Comparison of ENCODE assay signal across 8 cellular contexts in genomic region chr19:55641376-55642152, GRCh38. TPM values are rescaled to one million over a fixed set of nuclear protein-coding genes. Genes with fewer than 3 reads are reported as not detected.
DNase-seq lines count a peak whose midpoint lies in the region; ATAC-seq and TF ChIP-seq lines count a peak whose summit lies in the region.

No MANE protein-coding gene starts in this region.

- no peak overlapping the region for H2BK5ac ChIP-seq in H9 (ENCODE audit: insufficient read length, low read length)

- peak overlapping the region; percentile 97 for H3K4me3 Mint-ChIP-seq in H9
- peak overlapping the region; percentile 84 to 93 for H3K4me3 Mint-ChIP-seq in effector memory CD8-positive, alpha-beta T cell

- H3K9ac ChIP-seq in BLaER1 = peak overlapping the region; percentile 94
- peak overlapping the region; percentile 61 for H3K9ac ChIP-seq in H9 (ENCODE audit: extremely low read depth, insufficient read length, low read length)

- H3K79me2 ChIP-seq in H9 (ENCODE audit: insufficient read depth, low read length) = peaks cover 7% of the 10 kb centered on the region; the same call in 1 of the 2 replicates

- peaks cover 3% of the 10 kb centered on the region; the same call in 1 of the 2 replicates for H3K27me3 Mint-ChIP-seq in H9 (ENCODE audit: low read depth)
- H3K27me3 Mint-ChIP-seq in effector memory CD8-positive, alpha-beta T cell = no peaks in the 10 kb centered on the region

- H3K4me3 ChIP-seq in BLaER1 (peak overlapping the region; percentile 89), muscle layer of duodenum (ENCODE audit: low read depth in 1 of 2, low read length in 2 of 2) (peak overlapping the region; percentile 81 to 87)

- H3K4me2 ChIP-seq in BLaER1 (peak overlapping the region; percentile 98), H9 (ENCODE audit: insufficient read depth, insufficient read length, low read length) (peak overlapping the region; percentile 73)

- H4K20me1 ChIP-seq in BLaER1 (peaks cover 14% of the 10 kb centered on the region; the same call in 1 of the 2 replicates), H9 (ENCODE audit: control insufficient read depth, insufficient read depth, insufficient read length) (no peaks in the 10 kb centered on the region)

- TF ChIP-seq CTCF in H9 (conservative IDR thresholded peaks at IDR 0.05) = no peak

- H3K27me3 ChIP-seq in BLaER1 = no peaks in the 10 kb centered on the region
- no peaks in the 10 kb centered on the region for H3K27me3 ChIP-seq in H9 (ENCODE audit: insufficient read depth, low read length)
- no peaks in the 10 kb centered on the region for H3K27me3 ChIP-seq in muscle layer of duodenum (ENCODE audit: low read depth, low read length)

- no peak overlapping the region for H2BK20ac ChIP-seq in H9 (ENCODE audit: low read depth, low read length, poor library complexity, severe bottlenecking)

- no peak overlapping the region for H2BK15ac ChIP-seq in H9 (ENCODE audit: low read depth, low read length)

- H3K56ac ChIP-seq in H9 (ENCODE audit: insufficient read length, low read depth, low read length) = no peak overlapping the region

- no peak overlapping the region for H2AFZ ChIP-seq in H9 (ENCODE audit: low read length)

- H3K9me3 ChIP-seq in BLaER1 (no peaks in the 10 kb centered on the region), H9 (ENCODE audit: control insufficient read depth, low read depth, low read length) (no peaks in the 10 kb centered on the region), muscle layer of duodenum (ENCODE audit: control insufficient read depth in 1 of 2, low read length in 2 of 2) (no peaks in the 10 kb centered on the region)

- no peak overlapping the region for H3K4ac ChIP-seq in H9 (ENCODE audit: low read depth, low read length)

- H3K36me3 Mint-ChIP-seq in H9 (ENCODE audit: insufficient read depth in 1 of 3, low read depth in 3 of 3) = peaks cover 24 to 34% (median 32%) of the 10 kb centered on the region in 3 experiments
- peaks cover 45% of the 10 kb centered on the region for H3K36me3 Mint-ChIP-seq in effector memory CD8-positive, alpha-beta T cell (ENCODE audit: insufficient read depth)

- peak overlapping the region; percentile 46; the same call in 1 of the 2 replicates for H3K14ac ChIP-seq in H9 (ENCODE audit: insufficient read depth, low read length)

- H2AK5ac ChIP-seq in H9 (ENCODE audit: insufficient read length, low read length) = no peak overlapping the region

- no peak overlapping the region for H3T11ph ChIP-seq in H9 (ENCODE audit: low read length)

- no peak overlapping the region for H2BK120ac ChIP-seq in H9 (ENCODE audit: low read depth, low read length, poor library complexity, severe bottlenecking)

- H3K36me3 ChIP-seq in BLaER1 (peaks cover 26% of the 10 kb centered on the region), muscle layer of duodenum (ENCODE audit: control insufficient read depth in 1 of 2, insufficient read depth in 2 of 2, low read length in 2 of 2) (peaks cover 4 to 14% of the 10 kb centered on the region in 2 donors)

- no peak overlapping the region for H3K18ac ChIP-seq in H9 (ENCODE audit: insufficient read length, low read depth, low read length)

- H3K79me1 ChIP-seq in H9 (ENCODE audit: insufficient read depth, low read depth, low read length, poor library complexity, severe bottlenecking) = peaks cover 3% of the 10 kb centered on the region

- no peak for DNase-seq in H9
- DNase-seq in effector memory CD8-positive, alpha-beta T cell = no peak
- no peak for DNase-seq in NCI-H2196 (lab: John Stamatoyannopoulos, UW; ENCODE audit: unreplicated experiment)
- no peak for DNase-seq in NCI-H1694 treated with DMSO at 0.1 percent for 48 hours (lab: John Stamatoyannopoulos, UW)

- ATAC-seq in SK-N-SH treated with all-trans-retinoic acid at 6 μM for 48 hours = peak; percentile 11
- peak; percentile 22 for ATAC-seq in effector memory CD8-positive, alpha-beta T cell (replicated peaks)
- no peak for ATAC-seq in GM18498 (IDR thresholded peaks at IDR 0.05; ENCODE audit: unreplicated experiment)

- H3K27ac ChIP-seq in BLaER1 (peak overlapping the region; percentile 92), H9 (ENCODE audit: insufficient read length, low read depth, low read length) (no peak overlapping the region), muscle layer of duodenum (ENCODE audit: low read length) (peak overlapping the region; percentile 60)

- no peak overlapping the region for H4K91ac ChIP-seq in H9 (ENCODE audit: insufficient read length, low read depth, low read length)

- H3K23ac ChIP-seq in H9 (ENCODE audit: insufficient read length, low read depth, low read length) = no peak overlapping the region

- no peak overlapping the region for H4K8ac ChIP-seq in H9 (replicated peaks; ENCODE audit: insufficient read length, low read depth, low read length)

- H2BK12ac ChIP-seq in H9 (ENCODE audit: insufficient read length, low read depth, low read length) = no peak overlapping the region

- peak overlapping the region; percentile 84 to 95 (median 91) for H3K27ac Mint-ChIP-seq in H9
- H3K27ac Mint-ChIP-seq in effector memory CD8-positive, alpha-beta T cell = peak overlapping the region; percentile 83 to 87

- H3K23me2 ChIP-seq in H9 (ENCODE audit: insufficient read length, low read depth, low read length, poor library complexity, severe bottlenecking) = peaks cover 29% of the 10 kb centered on the region

- WGBS in H9 (ENCODE audit: extremely low coverage, insufficient read length, low lambda C conversion rate) = no CpG with 5 or more reads among the region's 31 CpGs

- H4K5ac ChIP-seq in H9 (ENCODE audit: insufficient read length, low read depth, low read length) = no peak overlapping the region

- peaks cover 17 to 35% of the 10 kb centered on the region in 2 experiments for H3K4me1 Mint-ChIP-seq in H9
- peaks cover 48 to 54% of the 10 kb centered on the region in 2 donors for H3K4me1 Mint-ChIP-seq in effector memory CD8-positive, alpha-beta T cell (ENCODE audit: low read depth in 2 of 2)

- H3K9me3 Mint-ChIP-seq in H9 = peaks cover 0 to 4% of the 10 kb centered on the region in 2 experiments; a peak in 3 of 5 replicates
- H3K9me3 Mint-ChIP-seq in effector memory CD8-positive, alpha-beta T cell = peaks cover 0 to 2% of the 10 kb centered on the region in 2 donors

- H3K4me1 ChIP-seq in BLaER1 (peaks cover 74% of the 10 kb centered on the region), H9 (ENCODE audit: insufficient read depth, low read length) (no peaks in the 10 kb centered on the region), muscle layer of duodenum (ENCODE audit: control insufficient read depth in 1 of 2, insufficient read depth in 2 of 2, low read length in 2 of 2) (peaks cover 7 to 70% of the 10 kb centered on the region in 2 donors)

TF ChIP-seq in SK-N-SH treated with all-trans-retinoic acid at 6 μM for 48 hours, 23 proteins besides CTCF, POLR2A, EP300 and RAD21 (continues in another document):
- no peak for TF ChIP-seq CREB5 (CRISPR knock-in tag; IDR thresholded peaks at IDR 0.05; ENCODE audit: low read depth)
- TF ChIP-seq CSRNP3 (CRISPR knock-in tag; IDR thresholded peaks at IDR 0.05) = no peak
- no peak for TF ChIP-seq ARNTL (CRISPR knock-in tag; IDR thresholded peaks at IDR 0.05; ENCODE audit: borderline replicate concordance, low read depth)
- TF ChIP-seq ISL1 (CRISPR knock-in tag; IDR thresholded peaks at IDR 0.05) = no peak
- no peak for TF ChIP-seq SNAI2 (CRISPR knock-in tag; IDR thresholded peaks at IDR 0.05)
- TF ChIP-seq OSR1 (CRISPR knock-in tag; IDR thresholded peaks at IDR 0.05) = no peak
- TF ChIP-seq ZFP3 (CRISPR knock-in tag; IDR thresholded peaks at IDR 0.05) = no peak
- no peak for TF ChIP-seq CSDC2 (CRISPR knock-in tag; IDR thresholded peaks at IDR 0.05)
- no peak for TF ChIP-seq PPARA (CRISPR knock-in tag; IDR thresholded peaks at IDR 0.05; ENCODE audit: borderline replicate concordance)
- no peak for TF ChIP-seq ESRRG (CRISPR knock-in tag; IDR thresholded peaks at IDR 0.05)

RNA-seq across cellular contexts. Expression of gene ZNF580, which starts 0.8 kb away (rescaled TPM):
- total RNA-seq in H9 (2021) = 22.4 and 22.8 TPM in 2 replicates

RNA-seq across cellular contexts. Expression of gene ZNF581, which starts 1.9 kb away (rescaled TPM):
- 65.1 and 68.0 TPM in 2 replicates for total RNA-seq in H9 (2021)

RNA-seq across cellular contexts. Expression of gene CCDC106, which starts 6.4 kb away (rescaled TPM):
- 19.9 and 20.0 TPM in 2 replicates for total RNA-seq in H9 (2021)

RNA-seq across cellular contexts. Expression of gene U2AF2, which starts 13.3 kb away (rescaled TPM):
- 321 and 342 TPM in 2 replicates for total RNA-seq in H9 (2021)

RNA-seq across cellular contexts. Expression of gene ZNF784, which starts 17.2 kb away (rescaled TPM):
- 9.9 and 10.7 TPM in 2 replicates for total RNA-seq in H9 (2021)
